Comparison of ENCODE assay signal across 8 cellular contexts in the genomic region with DNA sequence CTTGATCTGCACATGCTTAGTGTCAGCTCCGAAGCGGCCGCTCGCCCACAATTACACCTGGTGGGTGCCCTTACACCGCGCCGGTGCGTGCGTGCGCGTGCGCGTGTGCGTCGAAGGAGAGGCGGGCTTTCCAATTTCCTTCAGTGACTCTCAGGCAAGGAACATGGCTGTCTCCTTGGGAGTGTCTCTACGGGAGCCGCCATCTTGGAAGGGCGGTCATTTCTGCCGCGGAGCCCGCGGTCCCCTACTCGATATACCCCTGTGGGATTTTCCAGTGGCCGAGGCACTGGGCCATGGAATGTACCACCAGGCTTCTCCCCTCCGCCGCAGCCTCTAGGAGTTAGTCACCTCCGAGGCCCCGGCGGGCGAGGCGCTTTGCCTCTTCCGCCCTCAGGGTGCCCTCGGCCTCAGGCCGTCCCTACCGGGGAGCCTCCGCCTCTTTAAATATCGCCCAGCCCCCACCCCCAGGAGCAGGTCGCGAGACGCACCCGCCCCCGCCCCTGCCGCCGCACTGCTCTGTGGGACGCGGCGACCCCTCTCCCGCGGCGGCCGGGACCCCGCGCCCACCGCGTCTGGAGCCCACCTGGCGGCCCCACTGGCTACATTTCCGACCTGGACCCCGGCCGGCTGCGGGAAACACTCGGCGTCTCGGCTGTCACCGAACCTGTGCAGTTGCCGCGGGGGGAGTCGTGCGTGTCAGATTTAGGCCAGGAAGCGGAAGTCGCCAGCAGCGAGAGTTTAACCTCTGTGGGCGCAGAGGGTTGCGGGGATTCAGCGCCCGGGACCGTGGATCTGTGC. TPM values are rescaled to one million over a fixed set of nuclear protein-coding genes. Genes with fewer than 3 reads are reported as not detected.
DNase-seq lines count a peak whose midpoint lies in the region; ATAC-seq and TF ChIP-seq lines count a peak whose summit lies in the region.

ZNF41 (minus strand) TSS at position 711 of the 798 bp plus-strand sequence. CDS start 15,741 bp downstream, outside the sequence.

- DNase-seq in GM06990 (ENCODE audit: extremely low read depth, insufficient read length) (peak; percentile 93), NB4 (ENCODE audit: low read depth) (peak; percentile 88), SK-N-MC (ENCODE audit: low read depth, low spot score) (no peak), globus pallidus (ENCODE audit: low spot score) (peak; percentile 71), omental fat pad (ENCODE audit: low spot score) (peak; percentile 25)
- peak; percentile 83 for DNase-seq in activated naive CD4-positive, alpha-beta T cell treated with anti-CD3 and anti-CD28 coated beads, Interleukin-2, amount 10 ng/mL, durations not matched to agents 7 days and 5 days

- H3K9ac ChIP-seq in SK-N-MC (ENCODE audit: insufficient read length), result peak within 1 kb of the TSS; percentile 86

- H3K27ac Mint-ChIP-seq in activated naive CD4-positive, alpha-beta T cell treated with anti-CD3 and anti-CD28 coated beads, Interleukin-2, amount 10 ng/mL, durations not matched to agents 7 days and 5 days, result peak within 1 kb of the TSS; percentile 97

- ATAC-seq in HG02571 (IDR thresholded peaks at IDR 0.05; ENCODE audit: unreplicated experiment) (peak; percentile 83), omental fat pad (ENCODE audit: low FRiP score) (peak; percentile 89)

- H3K27ac ChIP-seq in SK-N-MC (peak within 1 kb of the TSS; percentile 83), temporal lobe (ENCODE audit: low read depth, low read length) (peak within 1 kb of the TSS; percentile 45)

- peak within 1 kb of the TSS; percentile 75 for H3K4me3 ChIP-seq in GM06990 (replicated peaks; ENCODE audit: low read depth, low read length)
- H3K4me3 ChIP-seq in NB4 (ENCODE audit: low read depth, low read length), result peak within 1 kb of the TSS; percentile 89
- peak within 1 kb of the TSS; percentile 76 for H3K4me3 ChIP-seq in SK-N-MC

- peak within 1 kb of the TSS; percentile 83 for H3K4me3 Mint-ChIP-seq in activated naive CD4-positive, alpha-beta T cell treated with anti-CD3 and anti-CD28 coated beads, Interleukin-2, amount 10 ng/mL, durations not matched to agents 7 days and 5 days

- no peaks in the 10 kb centered on the region for H3K27me3 Mint-ChIP-seq in activated naive CD4-positive, alpha-beta T cell treated with anti-CD3 and anti-CD28 coated beads, Interleukin-2, amount 10 ng/mL, durations not matched to agents 7 days and 5 days

- H3K36me3 ChIP-seq in GM06990 (ENCODE audit: control insufficient read depth, insufficient read depth, low read length), result no peaks in the 10 kb centered on the region
- no peaks in the 10 kb centered on the region for H3K36me3 ChIP-seq in SK-N-MC (ENCODE audit: insufficient read depth, low read length)

- CTCF ChIA-PET in activated naive CD4-positive, alpha-beta T cell treated with anti-CD3 and anti-CD28 coated beads, Interleukin-2, amount 10 ng/mL, durations not matched to agents 7 days and 5 days (lab: Charles Lee), result no interaction called here

- TF ChIP-seq CTCF in GM06990 (IDR thresholded peaks at IDR 0.05; ENCODE audit: insufficient read depth, low read length, poor library complexity, severe bottlenecking) (no peak), NB4 (IDR thresholded peaks at IDR 0.05; ENCODE audit: low read depth, low read length) (no peak), omental fat pad (IDR thresholded peaks at IDR 0.05) (no peak)

- H3K36me3 Mint-ChIP-seq in activated naive CD4-positive, alpha-beta T cell treated with anti-CD3 and anti-CD28 coated beads, Interleukin-2, amount 10 ng/mL, durations not matched to agents 7 days and 5 days, result peaks cover 10% of the 10 kb centered on the region

- H3K9me3 ChIP-seq in SK-N-MC (ENCODE audit: low read depth, low read length), result no peaks in the 10 kb centered on the region

- no peaks in the 10 kb centered on the region for H3K27me3 ChIP-seq in GM06990 (replicated peaks; ENCODE audit: control insufficient read depth, insufficient read depth, low read length)

- TF ChIP-seq POLR2A in NB4 (IDR thresholded peaks at IDR 0.05; ENCODE audit: extremely low read depth, insufficient read length), result peak; percentile 63

- H3K9me3 Mint-ChIP-seq in activated naive CD4-positive, alpha-beta T cell treated with anti-CD3 and anti-CD28 coated beads, Interleukin-2, amount 10 ng/mL, durations not matched to agents 7 days and 5 days, result no peaks in the 10 kb centered on the region

- peaks cover 39% of the 10 kb centered on the region for H3K4me1 Mint-ChIP-seq in activated naive CD4-positive, alpha-beta T cell treated with anti-CD3 and anti-CD28 coated beads, Interleukin-2, amount 10 ng/mL, durations not matched to agents 7 days and 5 days

RNA-seq across cellular contexts. Expression of gene ZNF41, which starts in this region (rescaled TPM):
- total RNA-seq in omental fat pad, result 10 to 100 TPM in 1 of 4 donors, 1 to 10 TPM in 3; 6.6 to 13.6 (median 8.8) TPM
- total RNA-seq in temporal lobe, result 11.3 TPM
